Comparison of ENCODE assay signal across 1 cellular context in the genomic region with DNA sequence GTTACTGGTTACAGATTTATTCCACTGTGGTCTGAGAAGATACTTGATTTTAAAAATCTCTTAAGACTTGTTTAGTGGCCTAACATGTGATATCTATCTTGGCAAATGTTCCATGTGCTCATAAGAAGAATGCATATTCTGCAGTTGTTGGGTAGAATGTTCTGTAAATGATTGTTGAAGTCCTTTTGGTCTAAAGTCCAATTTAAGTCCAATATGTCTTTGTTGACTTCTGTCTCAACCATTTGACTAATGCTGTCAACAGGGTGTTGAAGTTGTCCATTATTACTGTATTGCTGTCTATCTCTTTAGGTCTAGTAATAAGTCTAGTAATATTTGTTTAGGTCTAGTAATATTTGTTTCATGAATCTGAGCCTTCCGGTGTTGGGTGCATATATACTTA.
A peak's percentile ranks its signal among the peaks of the same experiment; 100 is the strongest.
TF ChIP-seq lines count a peak whose summit lies in the region.

No MANE protein-coding gene starts in this region.

TF ChIP-seq in HepG2, 621 proteins besides CTCF, POLR2A, EP300 and RAD21 (continued from another document and continues in another):
- TF ChIP-seq KDM4B (CRISPR knock-in tag; IDR thresholded peaks at IDR 0.05): no peak
- TF ChIP-seq, protein P1, sequence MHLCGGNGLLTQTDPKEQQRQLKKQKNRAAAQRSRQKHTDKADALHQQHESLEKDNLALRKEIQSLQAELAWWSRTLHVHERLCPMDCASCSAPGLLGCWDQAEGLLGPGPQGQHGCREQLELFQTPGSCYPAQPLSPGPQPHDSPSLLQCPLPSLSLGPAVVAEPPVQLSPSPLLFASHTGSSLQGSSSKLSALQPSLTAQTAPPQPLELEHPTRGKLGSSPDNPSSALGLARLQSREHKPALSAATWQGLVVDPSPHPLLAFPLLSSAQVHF (CRISPR knock-in tag; IDR thresholded peaks at IDR 0.05): no peak
- peak; percentile 89 for TF ChIP-seq MIER3 (CRISPR knock-in tag; IDR thresholded peaks at IDR 0.05; ENCODE audit: borderline replicate concordance)
- TF ChIP-seq CAMTA2 (CRISPR knock-in tag; IDR thresholded peaks at IDR 0.05; ENCODE audit: borderline replicate concordance): no peak
- peak; percentile 17; the same call in 1 of the 3 replicates for TF ChIP-seq MXI1 (IDR thresholded peaks at IDR 0.05; ENCODE audit: borderline replicate concordance, low read depth, low read length)
- no peak for TF ChIP-seq GZF1 (CRISPR knock-in tag; IDR thresholded peaks at IDR 0.05)
- no peak for TF ChIP-seq NFE2 (CRISPR knock-in tag; IDR thresholded peaks at IDR 0.05)
- TF ChIP-seq RORA (CRISPR knock-in tag; IDR thresholded peaks at IDR 0.05): no peak
- peak; percentile 69; the same call in 1 of the 2 replicates for TF ChIP-seq SMARCC2 (IDR thresholded peaks at IDR 0.05)
- TF ChIP-seq, protein P2, sequence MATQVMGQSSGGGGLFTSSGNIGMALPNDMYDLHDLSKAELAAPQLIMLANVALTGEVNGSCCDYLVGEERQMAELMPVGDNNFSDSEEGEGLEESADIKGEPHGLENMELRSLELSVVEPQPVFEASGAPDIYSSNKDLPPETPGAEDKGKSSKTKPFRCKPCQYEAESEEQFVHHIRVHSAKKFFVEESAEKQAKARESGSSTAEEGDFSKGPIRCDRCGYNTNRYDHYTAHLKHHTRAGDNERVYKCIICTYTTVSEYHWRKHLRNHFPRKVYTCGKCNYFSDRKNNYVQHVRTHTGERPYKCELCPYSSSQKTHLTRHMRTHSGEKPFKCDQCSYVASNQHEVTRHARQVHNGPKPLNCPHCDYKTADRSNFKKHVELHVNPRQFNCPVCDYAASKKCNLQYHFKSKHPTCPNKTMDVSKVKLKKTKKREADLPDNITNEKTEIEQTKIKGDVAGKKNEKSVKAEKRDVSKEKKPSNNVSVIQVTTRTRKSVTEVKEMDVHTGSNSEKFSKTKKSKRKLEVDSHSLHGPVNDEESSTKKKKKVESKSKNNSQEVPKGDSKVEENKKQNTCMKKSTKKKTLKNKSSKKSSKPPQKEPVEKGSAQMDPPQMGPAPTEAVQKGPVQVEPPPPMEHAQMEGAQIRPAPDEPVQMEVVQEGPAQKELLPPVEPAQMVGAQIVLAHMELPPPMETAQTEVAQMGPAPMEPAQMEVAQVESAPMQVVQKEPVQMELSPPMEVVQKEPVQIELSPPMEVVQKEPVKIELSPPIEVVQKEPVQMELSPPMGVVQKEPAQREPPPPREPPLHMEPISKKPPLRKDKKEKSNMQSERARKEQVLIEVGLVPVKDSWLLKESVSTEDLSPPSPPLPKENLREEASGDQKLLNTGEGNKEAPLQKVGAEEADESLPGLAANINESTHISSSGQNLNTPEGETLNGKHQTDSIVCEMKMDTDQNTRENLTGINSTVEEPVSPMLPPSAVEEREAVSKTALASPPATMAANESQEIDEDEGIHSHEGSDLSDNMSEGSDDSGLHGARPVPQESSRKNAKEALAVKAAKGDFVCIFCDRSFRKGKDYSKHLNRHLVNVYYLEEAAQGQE (IDR thresholded peaks at IDR 0.05; ENCODE audit: borderline replicate concordance in 1 of 2, low read depth in 1 of 2, low read length in 2 of 2): no peak
- TF ChIP-seq MED1 (CRISPR knock-in tag; IDR thresholded peaks at IDR 0.05): peak; percentile 53; the same call in 1 of the 2 replicates
- TF ChIP-seq NCOR1 (IDR thresholded peaks at IDR 0.05; ENCODE audit: borderline replicate concordance, low read length): peak; percentile 84; the same call in 1 of the 2 replicates
- TF ChIP-seq, protein P3, sequence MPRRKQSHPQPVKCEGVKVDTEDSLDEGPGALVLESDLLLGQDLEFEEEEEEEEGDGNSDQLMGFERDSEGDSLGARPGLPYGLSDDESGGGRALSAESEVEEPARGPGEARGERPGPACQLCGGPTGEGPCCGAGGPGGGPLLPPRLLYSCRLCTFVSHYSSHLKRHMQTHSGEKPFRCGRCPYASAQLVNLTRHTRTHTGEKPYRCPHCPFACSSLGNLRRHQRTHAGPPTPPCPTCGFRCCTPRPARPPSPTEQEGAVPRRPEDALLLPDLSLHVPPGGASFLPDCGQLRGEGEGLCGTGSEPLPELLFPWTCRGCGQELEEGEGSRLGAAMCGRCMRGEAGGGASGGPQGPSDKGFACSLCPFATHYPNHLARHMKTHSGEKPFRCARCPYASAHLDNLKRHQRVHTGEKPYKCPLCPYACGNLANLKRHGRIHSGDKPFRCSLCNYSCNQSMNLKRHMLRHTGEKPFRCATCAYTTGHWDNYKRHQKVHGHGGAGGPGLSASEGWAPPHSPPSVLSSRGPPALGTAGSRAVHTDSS (CRISPR knock-in tag; conservative IDR thresholded peaks at IDR 0.05): no peak
- TF ChIP-seq CEBPB (IDR thresholded peaks at IDR 0.05; ENCODE audit: borderline replicate concordance, low read depth, low read length): peak; percentile 50; the same call in 1 of the 2 replicates
- peak; percentile 88; the same call in 1 of the 2 replicates for TF ChIP-seq FOXJ3 (CRISPR knock-in tag; IDR thresholded peaks at IDR 0.05; ENCODE audit: borderline replicate concordance)
- TF ChIP-seq, protein P4, sequence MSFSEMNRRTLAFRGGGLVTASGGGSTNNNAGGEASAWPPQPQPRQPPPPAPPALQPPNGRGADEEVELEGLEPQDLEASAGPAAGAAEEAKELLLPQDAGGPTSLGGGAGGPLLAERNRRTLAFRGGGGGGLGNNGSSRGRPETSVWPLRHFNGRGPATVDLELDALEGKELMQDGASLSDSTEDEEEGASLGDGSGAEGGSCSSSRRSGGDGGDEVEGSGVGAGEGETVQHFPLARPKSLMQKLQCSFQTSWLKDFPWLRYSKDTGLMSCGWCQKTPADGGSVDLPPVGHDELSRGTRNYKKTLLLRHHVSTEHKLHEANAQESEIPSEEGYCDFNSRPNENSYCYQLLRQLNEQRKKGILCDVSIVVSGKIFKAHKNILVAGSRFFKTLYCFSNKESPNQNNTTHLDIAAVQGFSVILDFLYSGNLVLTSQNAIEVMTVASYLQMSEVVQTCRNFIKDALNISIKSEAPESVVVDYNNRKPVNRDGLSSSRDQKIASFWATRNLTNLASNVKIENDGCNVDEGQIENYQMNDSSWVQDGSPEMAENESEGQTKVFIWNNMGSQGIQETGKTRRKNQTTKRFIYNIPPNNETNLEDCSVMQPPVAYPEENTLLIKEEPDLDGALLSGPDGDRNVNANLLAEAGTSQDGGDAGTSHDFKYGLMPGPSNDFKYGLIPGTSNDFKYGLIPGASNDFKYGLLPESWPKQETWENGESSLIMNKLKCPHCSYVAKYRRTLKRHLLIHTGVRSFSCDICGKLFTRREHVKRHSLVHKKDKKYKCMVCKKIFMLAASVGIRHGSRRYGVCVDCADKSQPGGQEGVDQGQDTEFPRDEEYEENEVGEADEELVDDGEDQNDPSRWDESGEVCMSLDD (CRISPR knock-in tag; IDR thresholded peaks at IDR 0.05; ENCODE audit: borderline replicate concordance): no peak
- no peak for TF ChIP-seq PRPF4 (IDR thresholded peaks at IDR 0.05; ENCODE audit: low read depth, low read length, poor library complexity, severe bottlenecking)
- TF ChIP-seq ONECUT2 (CRISPR knock-in tag; IDR thresholded peaks at IDR 0.05): peak; percentile 55; the same call in 1 of the 2 replicates
- no peak for TF ChIP-seq LCORL (IDR thresholded peaks at IDR 0.05)
- peak; percentile 32; the same call in 1 of the 2 replicates for TF ChIP-seq LCORL (CRISPR knock-in tag; IDR thresholded peaks at IDR 0.05)
- 0 out of 2 replicates have a peak, but pooled peaks have one; percentile 22 for TF ChIP-seq ZNF124 (CRISPR knock-in tag; IDR thresholded peaks at IDR 0.05)
- peak; percentile 78 for TF ChIP-seq FOXP4 (CRISPR knock-in tag; IDR thresholded peaks at IDR 0.05)
- TF ChIP-seq ZNF138 (CRISPR knock-in tag; IDR thresholded peaks at IDR 0.05; ENCODE audit: low read depth): no peak
- no peak for TF ChIP-seq AFF4 (CRISPR knock-in tag; IDR thresholded peaks at IDR 0.05)
- TF ChIP-seq MYPOP (CRISPR knock-in tag; IDR thresholded peaks at IDR 0.05): peak; percentile 17; the same call in 1 of the 2 replicates
- TF ChIP-seq ZSCAN25 (CRISPR knock-in tag; IDR thresholded peaks at IDR 0.05): no peak
- no peak for TF ChIP-seq GTF2F1 (IDR thresholded peaks at IDR 0.05; ENCODE audit: low read length)
- TF ChIP-seq ZNF10 (CRISPR knock-in tag; IDR thresholded peaks at IDR 0.05; ENCODE audit: borderline replicate concordance, low read depth): no peak
- TF ChIP-seq MZF1 (CRISPR knock-in tag; IDR thresholded peaks at IDR 0.05; ENCODE audit: borderline replicate concordance): no peak
- no peak for TF ChIP-seq ZBTB8A (CRISPR knock-in tag; IDR thresholded peaks at IDR 0.05; ENCODE audit: borderline replicate concordance, low read depth)
- peak; percentile 88 for TF ChIP-seq ARID3A (IDR thresholded peaks at IDR 0.05; ENCODE audit: low read depth, low read length)
- no peak for TF ChIP-seq ZBTB34 (CRISPR knock-in tag; IDR thresholded peaks at IDR 0.05)
- no peak for TF ChIP-seq ZNF788 (CRISPR knock-in tag; IDR thresholded peaks at IDR 0.05; ENCODE audit: borderline replicate concordance)
